In genomic region chr16:1884889-1885288, GRCh38 we compare ENCODE assay signal across 30 cellular contexts. TPM values are rescaled to one million over a fixed set of nuclear protein-coding genes. Genes with fewer than 3 reads are reported as not detected.
"Had no signal": no experiment of that assay in that cellular context is flagged by ENCODE, and none has a peak within 500 bp of the region (broad histone marks: within the 10 kb centered on the region; RNA-seq: fewer than 3 reads in every experiment).

No MANE protein-coding gene starts in this region.

- H3K27ac ChIP-seq: brain microvascular endothelial cell, SJCRH30, SK-N-MC had no signal

- H3K9me3 Mint-ChIP-seq: activated B cell treated with CpG ODN at 0.5 μM for 24 hours; activated CD4-positive, alpha-beta memory T cell treated with anti-CD3 and anti-CD28 coated beads for 36 hours; activated naive CD8-positive, alpha-beta T cell treated with anti-CD3 and anti-CD28 coated beads for 36 hours; activated T-cell treated with anti-CD3 and anti-CD28 coated beads, Interleukin-2, amount 50 U/mL, for 4 hours; activated T-helper 1 cell treated with anti-CD3 and anti-CD28 coated beads, Interleukin-12 subunit alpha, Interleukin-12 subunit beta, Interleukin-2, Interleukin-4 antibody, amounts not matched to agents 30 ng/mL and 10 ng/mL and 1 ng/mL, durations not matched to agents 14 hours and 24 hours and 36 hours had no signal

- H3K4me1 Mint-ChIP-seq: activated B cell treated with CpG ODN at 0.5 μM for 24 hours; activated naive CD8-positive, alpha-beta T cell treated with anti-CD3 and anti-CD28 coated beads for 36 hours had no signal

- H3K27me3 ChIP-seq: brain microvascular endothelial cell had no signal

- H3K27ac Mint-ChIP-seq: activated B cell treated with CpG ODN at 0.5 μM for 24 hours; activated CD4-positive, alpha-beta memory T cell treated with anti-CD3 and anti-CD28 coated beads for 36 hours; activated naive CD8-positive, alpha-beta T cell treated with anti-CD3 and anti-CD28 coated beads for 36 hours; activated T-helper 1 cell treated with anti-CD3 and anti-CD28 coated beads, Interleukin-12 subunit alpha, Interleukin-12 subunit beta, Interleukin-2, Interleukin-4 antibody, amounts not matched to agents 30 ng/mL and 10 ng/mL and 1 ng/mL, durations not matched to agents 14 hours and 24 hours and 36 hours had no signal

- H3K9me3 ChIP-seq: SJCRH30 had no signal

- H3K4me3 Mint-ChIP-seq: activated B cell treated with CpG ODN at 0.5 μM for 24 hours; activated CD4-positive, alpha-beta memory T cell treated with anti-CD3 and anti-CD28 coated beads for 36 hours; activated naive CD8-positive, alpha-beta T cell treated with anti-CD3 and anti-CD28 coated beads for 36 hours; activated T-cell treated with anti-CD3 and anti-CD28 coated beads, Interleukin-2, amount 50 U/mL, for 4 hours; activated T-helper 1 cell treated with anti-CD3 and anti-CD28 coated beads, Interleukin-12 subunit alpha, Interleukin-12 subunit beta, Interleukin-2, Interleukin-4 antibody, amounts not matched to agents 30 ng/mL and 10 ng/mL and 1 ng/mL, durations not matched to agents 14 hours and 24 hours and 36 hours had no signal

- H3K36me3 ChIP-seq: brain microvascular endothelial cell, SJCRH30 had no signal

- H3K36me3 Mint-ChIP-seq: activated CD4-positive, alpha-beta memory T cell treated with anti-CD3 and anti-CD28 coated beads for 36 hours; activated naive CD8-positive, alpha-beta T cell treated with anti-CD3 and anti-CD28 coated beads for 36 hours had no signal

- H3K4me3 ChIP-seq: SJCRH30, SK-N-MC had no signal

- H3K4me1 ChIP-seq: SJCRH30 had no signal

- DNase-seq: activated B cell treated with CpG ODN at 0.5 μM for 24 hours; activated CD4-positive, alpha-beta memory T cell treated with anti-CD3 and anti-CD28 coated beads for 36 hours; activated CD4-positive, alpha-beta T cell treated with anti-CD3 and anti-CD28 coated beads for 4 hours; activated CD4-positive, alpha-beta T cell treated with anti-CD3 and anti-CD28 coated beads, Interleukin-2, amount 50 U/mL, for 1 hour; activated CD4-positive, CD25-positive, alpha-beta regulatory T cell treated with anti-CD3 and anti-CD28 coated beads, Interleukin-2, amount 50 U/mL, for 72 hours; activated CD8-positive, alpha-beta memory T cell treated with anti-CD3 and anti-CD28 coated beads, Interleukin-2, amount 50 U/mL, for 4 hours; activated naive CD4-positive, alpha-beta T cell; activated naive CD4-positive, alpha-beta T cell treated with anti-CD3 and anti-CD28 coated beads, Interleukin-2, amount 50 U/mL, for 16 hours; activated naive CD8-positive, alpha-beta T cell treated with anti-CD3 and anti-CD28 coated beads for 36 hours; activated T-cell treated with anti-CD3 and anti-CD28 coated beads for 4 hours; activated T-cell treated with anti-CD3 and anti-CD28 coated beads, Interleukin-2, amount 50 U/mL, for 4 hours; amniotic stem cell; brain microvascular endothelial cell; central memory CD4-positive, alpha-beta T cell; NCI-H1105; NCI-H1417 treated with DMSO at 0.1 percent for 48 hours; NCI-H2081; NCI-H226; NCI-H446 treated with DMSO at 0.1 percent for 48 hours; NCI-H524 treated with DMSO at 0.1 percent for 48 hours; SJCRH30; T1000 had no signal

- ATAC-seq: activated T-cell treated with anti-CD3 and anti-CD28 coated beads, Interleukin-2, amount 50 U/mL, for 4 hours; Panc1 had no signal

RNA-seq across cellular contexts. Expression of gene MEIOB, which starts 12.9 kb away (rescaled TPM):
- total RNA-seq: activated B cell treated with CpG ODN at 0.5 μM for 24 hours; activated CD4-positive, alpha-beta memory T cell treated with anti-CD3 and anti-CD28 coated beads for 36 hours; activated T-helper 1 cell treated with anti-CD3 and anti-CD28 coated beads, Interleukin-12 subunit alpha, Interleukin-12 subunit beta, Interleukin-2, Interleukin-4 antibody, amounts not matched to agents 30 ng/mL and 10 ng/mL and 1 ng/mL, durations not matched to agents 14 hours and 24 hours and 36 hours; aorta; MCF 10A; RPMI7951; SJCRH30; T-helper 1 cell treated with Interleukin-12 subunit alpha and Interleukin-12 subunit beta and Interleukin-4 antibody, amounts not matched to agents 30 ng/mL and 1 ng/mL, for 36 hours; T-helper 2 cell treated with Interferon-gamma antibody and Interleukin-4, amounts not matched to agents 100 ng/mL and 5 ng/mL, for 36 hours had no signal
- polyA plus RNA-seq: aorta had no signal

RNA-seq across cellular contexts. Expression of gene HS3ST6, which starts 33.3 kb away (rescaled TPM):
- total RNA-seq: activated B cell treated with CpG ODN at 0.5 μM for 24 hours; activated CD4-positive, alpha-beta memory T cell treated with anti-CD3 and anti-CD28 coated beads for 36 hours; activated naive CD8-positive, alpha-beta T cell treated with anti-CD3 and anti-CD28 coated beads for 36 hours; activated T-cell treated with anti-CD3 and anti-CD28 coated beads, Interleukin-2, amount 50 U/mL, for 4 hours; activated T-helper 1 cell treated with anti-CD3 and anti-CD28 coated beads, Interleukin-12 subunit alpha, Interleukin-12 subunit beta, Interleukin-2, Interleukin-4 antibody, amounts not matched to agents 30 ng/mL and 10 ng/mL and 1 ng/mL, durations not matched to agents 14 hours and 24 hours and 36 hours; aorta; MCF 10A; RPMI7951; SJCRH30; T-helper 1 cell treated with Interleukin-12 subunit alpha and Interleukin-12 subunit beta and Interleukin-4 antibody, amounts not matched to agents 30 ng/mL and 1 ng/mL, for 36 hours; T-helper 2 cell treated with Interferon-gamma antibody and Interleukin-4, amounts not matched to agents 100 ng/mL and 5 ng/mL, for 36 hours had no signal
